Comparison of ENCODE assay signal across 10 cellular contexts in the genomic region with DNA sequence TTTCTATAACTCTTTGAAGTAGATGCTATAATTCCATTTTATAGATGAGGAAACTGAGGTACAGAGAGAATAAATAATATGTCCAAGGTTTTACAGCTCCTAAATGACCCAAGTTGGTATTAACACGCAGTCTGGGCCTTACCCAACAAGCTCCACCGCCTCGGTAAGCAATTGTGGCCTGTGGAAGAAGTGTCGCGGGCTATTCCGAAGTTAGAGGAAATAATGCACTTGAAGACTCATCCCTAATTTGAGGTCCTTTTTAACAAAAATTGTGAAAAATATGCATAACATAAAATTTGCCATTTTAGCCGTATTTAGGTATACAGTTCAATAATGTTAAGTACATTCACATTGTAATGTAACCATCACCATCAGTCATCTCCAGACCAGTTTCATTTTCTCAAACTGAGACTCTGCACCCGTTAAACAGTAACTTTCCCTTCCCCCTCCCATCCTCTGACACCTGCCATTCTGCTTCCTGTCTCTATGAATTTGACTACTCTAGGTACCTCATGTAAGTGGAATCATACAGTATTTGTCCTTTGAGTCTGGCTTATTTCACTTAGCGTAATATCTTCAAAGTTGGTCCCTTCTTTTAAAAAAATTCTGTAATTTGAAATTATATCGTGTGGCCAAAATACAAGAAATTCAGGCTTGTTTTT. TPM values are rescaled to one million over a fixed set of nuclear protein-coding genes. Genes with fewer than 3 reads are reported as not detected.
DNase-seq lines count a peak whose midpoint lies in the region; ATAC-seq lines count a peak whose summit lies in the region.
"Had no signal": no experiment of that assay in that cellular context is flagged by ENCODE, and none has a peak within 500 bp of the region (broad histone marks: within the 10 kb centered on the region; RNA-seq: fewer than 3 reads in every experiment).

No MANE protein-coding gene starts in this region.

- no peaks in the 10 kb centered on the region for H3K9me3 Mint-ChIP-seq in CD4-positive, alpha-beta memory T cell
- no peaks in the 10 kb centered on the region for H3K9me3 Mint-ChIP-seq in T-cell

- H3K27ac Mint-ChIP-seq in CD4-positive, alpha-beta memory T cell: peak overlapping the region in 4 of 7 donors; percentile 0 to 59 (median 44)
- H3K27ac Mint-ChIP-seq in T-cell: peak overlapping the region; percentile 1 to 19

- POLR2A ChIA-PET in CD4-positive, alpha-beta memory T cell (lab: Charles Lee; ENCODE audit: partially characterized antibody): no interaction called here
- POLR2A ChIA-PET in T-cell (lab: Charles Lee): no interaction called here

- no peaks in the 10 kb centered on the region for H3K27me3 ChIP-seq in CD4-positive, alpha-beta memory T cell (ENCODE audit: insufficient read depth, low read length)

- H3K36me3 Mint-ChIP-seq in CD4-positive, alpha-beta memory T cell: peaks cover 69 to 70% of the 10 kb centered on the region in 2 donors
- H3K36me3 Mint-ChIP-seq in T-cell: peaks cover 74% of the 10 kb centered on the region

- H3K4me1 ChIP-seq in CD4-positive, alpha-beta memory T cell (ENCODE audit: insufficient read depth, low read length): peaks cover 10% of the 10 kb centered on the region

- H3K4me3 ChIP-seq in CD4-positive, alpha-beta memory T cell (ENCODE audit: low read length in 2 of 2): no peak overlapping the region

- DNase-seq in CD4-positive, alpha-beta memory T cell: peak in 4 of 5 donors; percentile 30 to 52 (median 33)
- DNase-seq in T-cell (peak in 1 of 34 experiments; percentile 14), kidney glomerular epithelial cell (lab: John Stamatoyannopoulos, UW) (no peak), Kasumi-1 (lab: John Stamatoyannopoulos, UW) (no peak), NCI-H2081 treated with DMSO at 0.1 percent for 48 hours (lab: John Stamatoyannopoulos, UW) (no peak), AG20443 (ENCODE audit: low spot score) (no peak)
- DNase-seq: NCI-H524 treated with DMSO at 0.1 percent for 48 hours had no signal

- H3K4me3 Mint-ChIP-seq in CD4-positive, alpha-beta memory T cell: peak overlapping the region in 7 of 8 donors; percentile 0 to 64 (median 9)
- H3K4me3 Mint-ChIP-seq in T-cell: peak overlapping the region in 2 of 3 donors; percentile 17 to 25

- peak; percentile 67 for ATAC-seq in GM18909 (IDR thresholded peaks at IDR 0.05; ENCODE audit: poor library complexity, unreplicated experiment)
- peak; percentile 80 for ATAC-seq in HG02852 (IDR thresholded peaks at IDR 0.05; ENCODE audit: unreplicated experiment)
- peak; percentile 69 to 89 (median 78) for ATAC-seq in T-cell (replicated peaks in 1 of 4)

- H3K27me3 Mint-ChIP-seq in CD4-positive, alpha-beta memory T cell: no peaks in the 10 kb centered on the region
- no peaks in the 10 kb centered on the region for H3K27me3 Mint-ChIP-seq in T-cell

- peaks cover 7 to 12% (median 9%) of the 10 kb centered on the region in 4 donors for H3K4me1 Mint-ChIP-seq in CD4-positive, alpha-beta memory T cell
- peaks cover 9 to 20% (median 10%) of the 10 kb centered on the region in 3 donors for H3K4me1 Mint-ChIP-seq in T-cell

- CTCF ChIA-PET in CD4-positive, alpha-beta memory T cell (lab: Charles Lee; ENCODE audit: partially characterized antibody): interaction anchor here (1.3 to 2.2 kb wide), 2 partner anchors 28 to 73 kb away, joined by 3 to 7 read pairs; no protein-coding TSS in a partner anchor
- CTCF ChIA-PET in T-cell (lab: Charles Lee): interaction anchor here (0.5 to 0.8 kb wide), 3 partner anchors 50 to 74 kb away, joined by 3 read pairs; no protein-coding TSS in a partner anchor

- no peaks in the 10 kb centered on the region for H3K9me3 ChIP-seq in CD4-positive, alpha-beta memory T cell (ENCODE audit: control insufficient read depth in 1 of 2, low read length in 2 of 2)

- H3K27ac ChIP-seq in CD4-positive, alpha-beta memory T cell (ENCODE audit: low read depth, low read length): no peak overlapping the region
- H3K27ac ChIP-seq: C4-2B had no signal

- intact Hi-C loops in CD4-positive, alpha-beta memory T cell (cut with micrococcal nuclease): no loop called here

- peaks cover 49% of the 10 kb centered on the region for H3K36me3 ChIP-seq in CD4-positive, alpha-beta memory T cell (ENCODE audit: insufficient read depth, low read length)

RNA-seq across cellular contexts. Expression of gene IDH3A, which starts 18.2 kb away (rescaled TPM):
- 10 to 100 TPM; 45.1 to 46.8 TPM for total RNA-seq in CD4-positive, alpha-beta memory T cell
- polyA plus RNA-seq in CD4-positive, alpha-beta memory T cell: 10 to 100 TPM; 39.7 to 69.1 TPM
- total RNA-seq in T-cell: 10 to 100 TPM; 40.3 to 64.7 (median 48.5) TPM

RNA-seq across cellular contexts. Expression of gene CIB2, which starts 36.1 kb away (rescaled TPM):
- total RNA-seq in CD4-positive, alpha-beta memory T cell: 1 to 10 TPM; 1.0 to 1.7 TPM
- 1 to 10 TPM in 1 of 2 donors, under 1 TPM in 1; 0.56 to 2.2 TPM for polyA plus RNA-seq in CD4-positive, alpha-beta memory T cell
- total RNA-seq in T-cell: 1 to 10 TPM in 4 of 5 donors, under 1 TPM in 1; 0.72 to 2.8 (median 2.0) TPM

Comparison
In these comparisons a context has a peak if more than half of its experiments do, and no peak if none do; other contexts are left out.
1. DNase-seq: peak in CD4-positive, alpha-beta memory T cell (4 of 5); none in kidney glomerular epithelial cell (single experiment), Kasumi-1 (0 of 2), NCI-H2081 treated with DMSO at 0.1 percent for 48 hours (single experiment) and AG20443 (single experiment).
2. Peak in every context shown above with its lines, with median percentiles within 50 percentile points of each other: ATAC-seq.